29 cellular contexts compared by ENCODE assay signal in the genomic region with DNA sequence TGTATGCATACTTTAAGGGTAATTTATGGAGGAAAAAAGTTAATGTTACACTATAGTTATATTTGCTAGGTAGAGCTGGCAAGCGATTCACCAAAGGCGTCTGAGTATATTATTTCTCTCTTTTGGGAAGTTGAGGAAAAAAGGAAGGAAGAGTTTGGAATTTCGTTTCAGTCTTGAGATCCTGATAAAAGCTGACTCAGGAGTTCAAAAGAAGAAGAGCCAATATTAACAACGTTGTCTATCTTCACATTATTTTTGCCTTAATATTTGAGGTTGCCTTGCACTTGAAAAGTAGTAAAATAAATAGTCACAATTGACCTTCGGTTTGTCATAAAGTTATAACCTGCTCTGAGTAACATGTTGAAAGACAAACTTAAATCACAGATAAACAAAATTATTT.
"Had no signal": no experiment of that assay in that cellular context is flagged by ENCODE, and none has a peak within 500 bp of the region (broad histone marks: within the 10 kb centered on the region; RNA-seq: fewer than 3 reads in every experiment).

No MANE protein-coding gene starts in this region.

- H3K36me3 ChIP-seq: brain microvascular endothelial cell, WERI-Rb-1 had no signal

- H3K4me3 ChIP-seq: coronary artery, dorsolateral prefrontal cortex had no signal

- H3K27me3 ChIP-seq: brain microvascular endothelial cell had no signal

- DNase-seq: activated B cell treated with CpG ODN at 0.5 μM for 24 hours; activated CD4-positive, alpha-beta T cell treated with anti-CD3 and anti-CD28 coated beads for 48 hours; activated CD4-positive, alpha-beta T cell treated with anti-CD3 and anti-CD28 coated beads, Interleukin-2, amount 50 U/mL, for 1 hour; activated CD4-positive, alpha-beta T cell treated with anti-CD3 and anti-CD28 coated beads, Interleukin-2, amount 50 U/mL, for 48 hours; activated CD8-positive, alpha-beta memory T cell treated with anti-CD3 and anti-CD28 coated beads for 24 hours; activated CD8-positive, alpha-beta T cell treated with anti-CD3 and anti-CD28 coated beads for 36 hours; activated effector memory CD4-positive, alpha-beta T cell treated with Interleukin-2 at 50 U/mL for 16 hours; activated gamma-delta T cell treated with Interleukin-2 at 50 U/mL for 16 hours; activated naive CD4-positive, alpha-beta T cell treated with anti-CD3 and anti-CD28 coated beads, Interleukin-2, amount 50 U/mL, for 16 hours; activated naive CD4-positive, alpha-beta T cell treated with Interleukin-2 at 50 U/mL for 16 hours; activated T-cell treated with anti-CD3 and anti-CD28 coated beads, Interleukin-2, amount 50 U/mL, for 4 hours; amniotic stem cell; anterior cingulate cortex; brain microvascular endothelial cell; dorsolateral prefrontal cortex; effector memory CD4-positive, alpha-beta T cell; endodermal cell; foreskin fibroblast; head of caudate nucleus; T-helper 17 cell; T1000; WERI-Rb-1 had no signal

- FAIRE-seq: astrocyte, bronchial epithelial cell, frontal cortex had no signal

- ATAC-seq: activated CD4-positive, CD25-positive, alpha-beta regulatory T cell treated with anti-CD3 and anti-CD28 coated beads, Interleukin-2, amount 50 U/mL, for 24 hours; activated CD8-positive, alpha-beta T cell treated with anti-CD3 and anti-CD28 coated beads for 36 hours; activated T-cell treated with anti-CD3 and anti-CD28 coated beads, Interleukin-2, amount 50 U/mL, for 4 hours; activated T-helper 17 cell treated with anti-CD3 and anti-CD28 coated beads, Interleukin-2, amount 50 U/mL, for 72 hours; esophagus mucosa; T-helper 17 cell had no signal

- H3K27ac ChIP-seq: brain microvascular endothelial cell, coronary artery, dorsolateral prefrontal cortex, WERI-Rb-1 had no signal
